Comparison of ENCODE assay signal across 8 cellular contexts in genomic region chr13:26186141-26186870, GRCh38. TPM values are rescaled to one million over a fixed set of nuclear protein-coding genes. Genes with fewer than 3 reads are reported as not detected.
A peak's percentile ranks its signal among the peaks of the same experiment; 100 is the strongest.
DNase-seq lines count a peak whose midpoint lies in the region; ATAC-seq, FAIRE-seq and TF ChIP-seq lines count a peak whose summit lies in the region.

No MANE protein-coding gene starts in this region.

- CTCF ChIA-PET in A673 (lab: Charles Lee): interaction anchor here (0.5 to 2.8 kb wide), 5 partner anchors 204 to 512 kb away, joined by 3 to 65 read pairs (median 3); no protein-coding TSS in a partner anchor

- H3K36me3 ChIP-seq in A673 (ENCODE audit: insufficient read depth, low read length, poor library complexity, severe bottlenecking): no peaks in the 10 kb centered on the region
- no peaks in the 10 kb centered on the region for H3K36me3 ChIP-seq in keratinocyte (ENCODE audit: control insufficient read depth in 2 of 2, extremely low read depth in 1 of 2, insufficient read depth in 2 of 2, low read length in 2 of 2)

- H3K9ac ChIP-seq in keratinocyte (ENCODE audit: control insufficient read depth, extremely low read depth, insufficient read depth, low read length): peak overlapping the region; percentile 69

- no peaks in the 10 kb centered on the region for H3K79me2 ChIP-seq in keratinocyte (ENCODE audit: control insufficient read depth, insufficient read depth, low read length)

- BruUV-seq in A673 (replicated peaks; lab: Mats Ljungman, UMichigan): TSS peak; percentile 44

- H3K27me3 ChIP-seq in A673 (replicated peaks; ENCODE audit: insufficient read depth, low read depth, low read length, poor library complexity) (no peaks in the 10 kb centered on the region), keratinocyte (ENCODE audit: control insufficient read depth, extremely low read depth, insufficient read depth, low read length) (no peaks in the 10 kb centered on the region)

- no peaks in the 10 kb centered on the region for H3K9me1 ChIP-seq in keratinocyte (ENCODE audit: control insufficient read depth, extremely low read depth, insufficient read depth, low read length)

- H4K20me1 ChIP-seq in keratinocyte (ENCODE audit: control insufficient read depth, extremely low read depth, insufficient read depth, low read length): no peaks in the 10 kb centered on the region

- H3K9me3 ChIP-seq in A673 (ENCODE audit: low read depth, low read length, poor library complexity, severe bottlenecking) (no peaks in the 10 kb centered on the region), keratinocyte (ENCODE audit: control insufficient read depth, low read depth, low read length) (no peaks in the 10 kb centered on the region)

- H3K4me3 ChIP-seq in A673 (ENCODE audit: low read depth, low read length, poor library complexity, severe bottlenecking) (peak overlapping the region; percentile 59), keratinocyte (ENCODE audit: control insufficient read depth in 2 of 3, extremely low read depth in 1 of 3, insufficient read depth in 2 of 3, low read depth in 1 of 3, low read length in 3 of 3) (peak overlapping the region; percentile 59 to 88 (median 74))

- peak; percentile 67 for FAIRE-seq in keratinocyte (lab: Jason Lieb, UNC)

- DNase-seq in A673 (ENCODE audit: low spot score): peak; percentile 93
- DNase-seq in NCI-H2196 treated with DMSO at 0.1 percent for 48 hours (lab: John Stamatoyannopoulos, UW; ENCODE audit: unreplicated experiment): peak; percentile 56
- peak; percentile 91 for DNase-seq in activated CD4-positive, CD25-positive, alpha-beta regulatory T cell treated with anti-CD3 and anti-CD28 coated beads, Interleukin-2, amount 50 U/mL, for 72 hours
- DNase-seq in cerebellar nuclear complex (lab: John Stamatoyannopoulos, UW): peak; percentile 8 to 45
- peak; percentile 38 for DNase-seq in keratinocyte (ENCODE audit: low read depth, low spot score)
- peak; percentile 75 to 87 (median 85) for DNase-seq in stimulated activated CD4-positive, alpha-beta T cell treated with anti-CD3 and anti-CD28 coated beads, Interleukin-12 subunit alpha, Interleukin-12 subunit beta, amount 100 ng/mL, for 48 hours (ENCODE audit: low read depth in 2 of 3, low spot score in 1 of 3)

- POLR2A ChIA-PET in A673 (lab: Charles Lee; ENCODE audit: low non-redundant PET): interaction anchor here (0.6 to 0.7 kb wide), 2 partner anchors 214 to 502 kb away, joined by 4 to 10 read pairs; no protein-coding TSS in a partner anchor

- H3K27ac ChIP-seq in A673 (ENCODE audit: low read depth, low read length, poor library complexity, severe bottlenecking): peak overlapping the region; percentile 60
- peak overlapping the region; percentile 56 for H3K27ac ChIP-seq in keratinocyte (ENCODE audit: control insufficient read depth, insufficient read depth, low read length)

- H3K4me1 ChIP-seq in A673 (ENCODE audit: insufficient read depth, low read length, poor library complexity, severe bottlenecking): no peaks in the 10 kb centered on the region
- H3K4me1 ChIP-seq in keratinocyte (ENCODE audit: control insufficient read depth, extremely low read depth, insufficient read depth, low read length): peaks cover 9% of the 10 kb centered on the region

- H3K4me2 ChIP-seq in keratinocyte (ENCODE audit: control insufficient read depth, extremely low read depth, insufficient read depth, low read depth, low read length): peak overlapping the region; percentile 97

- peak; percentile 50 for TF ChIP-seq CTCF in A673 (conservative IDR thresholded peaks at IDR 0.05; ENCODE audit: low read depth, low read length)
- TF ChIP-seq CTCF in keratinocyte (optimal IDR thresholded peaks at IDR 0.05 in 1 of 3, IDR thresholded peaks at IDR 0.05 in 1 of 3, conservative IDR thresholded peaks at IDR 0.05 in 1 of 3; ENCODE audit: extremely low read depth in 1 of 3, insufficient read depth in 2 of 3, low read length in 3 of 3): peak; percentile 34 to 70 (median 59)

- intact Hi-C loops in A673 (cut with micrococcal nuclease; ENCODE audit: unreplicated experiment): loop anchor here (10.0 kb wide), 1 partner anchor 418 kb away; no protein-coding TSS in a partner anchor

- peak; percentile 71 for ATAC-seq in GM18858 (IDR thresholded peaks at IDR 0.05; ENCODE audit: unreplicated experiment)
- peak; percentile 75 for ATAC-seq in HG03095 (IDR thresholded peaks at IDR 0.05; ENCODE audit: unreplicated experiment)

- peak overlapping the region; percentile 95 for H2AFZ ChIP-seq in keratinocyte (ENCODE audit: control insufficient read depth, low read length)

- dilution Hi-C loops in keratinocyte (cut with MboI; ENCODE audit: extremely low pct_ligation_motif_present, low sequenced_read_pairs): no loop called here

RNA-seq across cellular contexts. Expression of gene RNF6, which starts 35.8 kb away (rescaled TPM):
- total RNA-seq in A673 (2021): 33.5 and 42.2 TPM in 2 replicates
- polyA plus RNA-seq in keratinocyte: 39.9 to 48.7 TPM (median 42.4 TPM) in 3 replicates
- 99.0 TPM for polyA plus RNA-seq in keratinocyte (2011; ENCODE audit: low read depth)
- 30.7 and 55.6 TPM in 2 replicates for polyA plus RNA-seq in keratinocyte (2011; cell fraction: cytosol; rRNA removed)
- polyA plus RNA-seq in keratinocyte (2011; cell fraction: nucleus; rRNA removed): 33.5 and 46.8 TPM in 2 replicates
- polyA plus RNA-seq in keratinocyte (2012; ENCODE audit: low replicate concordance): 43.3 and 53.3 TPM in 2 replicates
- polyA minus RNA-seq in keratinocyte: 21.4 to 54.7 TPM (median 42.8 TPM) in 3 replicates
- polyA minus RNA-seq in keratinocyte (2011; cell fraction: cytosol; rRNA and poly(A)+ RNA removed): 39.9 TPM
- polyA minus RNA-seq in keratinocyte (2011; cell fraction: nucleus; rRNA and poly(A)+ RNA removed): 22.8 and 47.7 TPM in 2 replicates

Comparison
In these comparisons a context has a peak if more than half of its experiments do, and no peak if none do; other contexts are left out.
1. Peak in every context shown above with its lines: DNase-seq, ATAC-seq, H3K4me3 ChIP-seq and H3K27ac ChIP-seq.
2. DNase-seq: peak in every context shown above with its lines; median percentile 93 in A673; 91 in activated CD4-positive, CD25-positive, alpha-beta regulatory T cell treated with anti-CD3 and anti-CD28 coated beads, Interleukin-2, amount 50 U/mL, for 72 hours; 85 in stimulated activated CD4-positive, alpha-beta T cell treated with anti-CD3 and anti-CD28 coated beads, Interleukin-12 subunit alpha, Interleukin-12 subunit beta, amount 100 ng/mL, for 48 hours; 56 in NCI-H2196 treated with DMSO at 0.1 percent for 48 hours; 38 in keratinocyte; 26 in cerebellar nuclear complex.